1 cellular context compared by ENCODE assay signal in genomic region chr11:35365395-35365794, GRCh38.
TF ChIP-seq lines count a peak whose summit lies in the region.

No MANE protein-coding gene starts in this region.

TF ChIP-seq in SK-N-SH, 30 proteins besides CTCF, POLR2A, EP300 and RAD21 (continued from another document):
- no peak for TF ChIP-seq REST (IDR thresholded peaks at IDR 0.05; ENCODE audit: low read depth, low read length)
- no peak for TF ChIP-seq FOXJ3 (CRISPR knock-in tag; IDR thresholded peaks at IDR 0.05)
- no peak for TF ChIP-seq RFX5 (IDR thresholded peaks at IDR 0.05; ENCODE audit: low read length)
- no peak for TF ChIP-seq SMC3 (IDR thresholded peaks at IDR 0.05; ENCODE audit: low read depth, low read length)
- TF ChIP-seq MAX (IDR thresholded peaks at IDR 0.05; ENCODE audit: low read depth), result no peak
- no peak for TF ChIP-seq USF2 (IDR thresholded peaks at IDR 0.05; ENCODE audit: borderline replicate concordance, low read depth, low read length)
- TF ChIP-seq, protein P1, sequence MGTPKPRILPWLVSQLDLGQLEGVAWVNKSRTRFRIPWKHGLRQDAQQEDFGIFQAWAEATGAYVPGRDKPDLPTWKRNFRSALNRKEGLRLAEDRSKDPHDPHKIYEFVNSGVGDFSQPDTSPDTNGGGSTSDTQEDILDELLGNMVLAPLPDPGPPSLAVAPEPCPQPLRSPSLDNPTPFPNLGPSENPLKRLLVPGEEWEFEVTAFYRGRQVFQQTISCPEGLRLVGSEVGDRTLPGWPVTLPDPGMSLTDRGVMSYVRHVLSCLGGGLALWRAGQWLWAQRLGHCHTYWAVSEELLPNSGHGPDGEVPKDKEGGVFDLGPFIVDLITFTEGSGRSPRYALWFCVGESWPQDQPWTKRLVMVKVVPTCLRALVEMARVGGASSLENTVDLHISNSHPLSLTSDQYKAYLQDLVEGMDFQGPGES (IDR thresholded peaks at IDR 0.05; ENCODE audit: low read depth, low read length), result no peak
